ENCODE assay signal across 10 cellular contexts in genomic region chr1:147168626-147169058, GRCh38. TPM values are rescaled to one million over a fixed set of nuclear protein-coding genes. Genes with fewer than 3 reads are reported as not detected.
DNase-seq lines count a peak whose midpoint lies in the region; ATAC-seq and TF ChIP-seq lines count a peak whose summit lies in the region.
"Had no signal": no experiment of that assay in that cellular context is flagged by ENCODE, and none has a peak within 500 bp of the region (broad histone marks: within the 10 kb centered on the region; RNA-seq: fewer than 3 reads in every experiment).

No MANE protein-coding gene starts in this region.

- no TSS peak for BruUV-seq in OCI-LY7 (replicated peaks; lab: Mats Ljungman, UMichigan)

- ATAC-seq in GM19395 (IDR thresholded peaks at IDR 0.05; ENCODE audit: unreplicated experiment), result no peak

- intact Hi-C loops in OCI-LY7 (cut with micrococcal nuclease; ENCODE audit: unreplicated experiment), result no loop called here

- H3K9me2 ChIP-seq in OCI-LY7 (ENCODE audit: insufficient read depth, low read length), result no peaks in the 10 kb centered on the region

- no peak overlapping the region for H3K4me2 ChIP-seq in OCI-LY7 (ENCODE audit: low read length)

- H3K4me1 ChIP-seq in adipocyte (ENCODE audit: control insufficient read depth, insufficient read depth, low read length) (peaks cover 52% of the 10 kb centered on the region), OCI-LY7 (ENCODE audit: insufficient read depth, low read length, poor library complexity, severe bottlenecking) (peaks cover 26% of the 10 kb centered on the region)

- no peak overlapping the region for H3K9ac ChIP-seq in adipocyte (ENCODE audit: low read length)

- POLR2A ChIA-PET in OCI-LY7 (lab: Charles Lee), result interaction anchor here (0.6 to 2.5 kb wide), 4 partner anchors 11 to 126 kb away, joined by 3 to 10 read pairs (median 4); no protein-coding TSS in a partner anchor

- no peak overlapping the region for H3K4me3 ChIP-seq in adipocyte (ENCODE audit: low read length)
- no peak overlapping the region for H3K4me3 ChIP-seq in OCI-LY7 (ENCODE audit: low read depth, low read length, poor library complexity, severe bottlenecking)
- H3K4me3 ChIP-seq: right atrium auricular region had no signal

- H3K27me3 ChIP-seq in adipocyte (replicated peaks; ENCODE audit: control insufficient read depth, insufficient read depth, low read length), result no peaks in the 10 kb centered on the region
- H3K27me3 ChIP-seq: right atrium auricular region had no signal

- DNase-seq in COR-L47 (lab: John Stamatoyannopoulos, UW) (peak; percentile 21), LoVo (ENCODE audit: low spot score) (peak; percentile 67), adipocyte (ENCODE audit: low read depth) (peak; percentile 56), kidney glomerular epithelial cell (lab: John Stamatoyannopoulos, UW) (peak; percentile 26), pons (ENCODE audit: low spot score) (no peak), NAMALWA (ENCODE audit: low spot score) (no peak), OCI-LY7 (ENCODE audit: low spot score) (no peak)
- DNase-seq: stimulated activated CD8-positive, alpha-beta memory T cell treated with anti-CD3 and anti-CD28 coated beads, Interleukin-4, amount 100 ng/mL, for 48 hours had no signal

- no peaks in the 10 kb centered on the region for H4K20me1 ChIP-seq in OCI-LY7 (ENCODE audit: insufficient read depth, low read length)

- H2AFZ ChIP-seq in OCI-LY7 (ENCODE audit: low read length), result no peak overlapping the region

- H3K27ac ChIP-seq in OCI-LY7 (ENCODE audit: low read depth, low read length, poor library complexity, severe bottlenecking), result no peak overlapping the region

- no peak for TF ChIP-seq CTCF in OCI-LY7 (conservative IDR thresholded peaks at IDR 0.05; ENCODE audit: low read length)

- H3K79me2 ChIP-seq in OCI-LY7 (ENCODE audit: insufficient read depth, low read depth, low read length), result peaks cover 35% of the 10 kb centered on the region

- H3K9me3 ChIP-seq in adipocyte (ENCODE audit: control insufficient read depth, low read length) (no peaks in the 10 kb centered on the region), OCI-LY7 (ENCODE audit: low read length) (no peaks in the 10 kb centered on the region)
- H3K9me3 ChIP-seq: right atrium auricular region had no signal

- H3K36me3 ChIP-seq in adipocyte (ENCODE audit: control insufficient read depth, insufficient read depth, low read length, severe bottlenecking) (peaks cover 14% of the 10 kb centered on the region), OCI-LY7 (ENCODE audit: insufficient read depth, low read length) (peaks cover 39% of the 10 kb centered on the region)

- CTCF ChIA-PET in OCI-LY7 (lab: Charles Lee; ENCODE audit: unreplicated experiment), result no interaction called here

RNA-seq across cellular contexts. Expression of gene PRKAB2, which starts 3.6 kb away (rescaled TPM):
- 11.6 and 12.0 TPM in 2 replicates for total RNA-seq in OCI-LY7 (2014; rRNA removed; shearing (Covaris generic))
- 17.4 and 24.3 TPM in 2 replicates for total RNA-seq in OCI-LY7 (2022)

RNA-seq across cellular contexts. Expression of gene FMO5, which starts 56.5 kb away (rescaled TPM):
- total RNA-seq in OCI-LY7 (2014; rRNA removed; shearing (Covaris generic)), result 2.2 and 3.9 TPM in 2 replicates
- 1.7 and 2.9 TPM in 2 replicates for total RNA-seq in OCI-LY7 (2022)

Comparison
In these comparisons a context has a peak if more than half of its experiments do, and no peak if none do; other contexts are left out.
1. DNase-seq: peak in COR-L47 (single experiment), LoVo (single experiment), adipocyte (single experiment) and kidney glomerular epithelial cell (single experiment); none in pons (single experiment), NAMALWA (single experiment) and OCI-LY7 (single experiment).